Comparison of ENCODE assay signal across 1 cellular context in genomic region chr15:89632563-89633430, GRCh38.
TF ChIP-seq lines count a peak whose summit lies in the region.

No MANE protein-coding gene starts in this region.

TF ChIP-seq in HEK293, 187 proteins besides CTCF, POLR2A, EP300 and RAD21 (continued from another document):
- no peak for TF ChIP-seq ATF2 (tag by site-specific recombination; IDR thresholded peaks at IDR 0.05; ENCODE audit: low read depth)
